In the genomic region with DNA sequence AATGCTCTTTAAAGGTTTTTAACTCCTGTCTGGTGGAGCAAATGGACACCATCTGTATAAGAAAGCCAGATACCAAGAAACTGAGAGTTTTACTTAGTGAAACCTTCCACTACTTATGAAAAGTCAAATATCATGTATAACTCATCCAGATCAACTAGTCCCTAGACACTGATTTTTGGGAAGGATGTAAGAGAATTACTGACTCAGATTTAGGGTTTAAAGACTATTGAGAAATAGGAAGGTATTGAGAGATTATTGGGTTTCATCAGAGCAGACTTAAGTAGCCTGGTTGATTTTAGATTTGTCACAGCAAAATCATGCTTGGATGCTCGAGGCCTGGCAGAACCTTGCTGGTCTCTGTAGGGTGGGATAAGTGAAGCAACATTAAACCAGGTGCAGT, we compare ENCODE assay signal across 15 cellular contexts. TPM values are rescaled to one million over a fixed set of nuclear protein-coding genes. Genes with fewer than 3 reads are reported as not detected.
DNase-seq lines count a peak whose midpoint lies in the region; ATAC-seq and TF ChIP-seq lines count a peak whose summit lies in the region.
"Had no signal": no experiment of that assay in that cellular context is flagged by ENCODE, and none has a peak within 500 bp of the region (broad histone marks: within the 10 kb centered on the region; RNA-seq: fewer than 3 reads in every experiment).

No MANE protein-coding gene starts in this region.

- peaks cover 46% of the 10 kb centered on the region for H3K4me1 ChIP-seq in CD8-positive, alpha-beta T cell (ENCODE audit: insufficient read depth, low read length)

- ATAC-seq in CD8-positive, alpha-beta T cell: no peak
- ATAC-seq in GM21786 (IDR thresholded peaks at IDR 0.05; ENCODE audit: unreplicated experiment) (no peak), GM18873 (IDR thresholded peaks at IDR 0.05; ENCODE audit: low FRiP score, unreplicated experiment) (no peak)
- ATAC-seq: SK-N-SH treated with all-trans-retinoic acid at 6 μM for 48 hours had no signal

- no peaks in the 10 kb centered on the region for H3K36me3 ChIP-seq in CD8-positive, alpha-beta T cell (ENCODE audit: insufficient read depth, low read length)

- no peak overlapping the region for H3K27ac ChIP-seq in CD8-positive, alpha-beta T cell (ENCODE audit: low read depth, low read length)
- H3K27ac ChIP-seq: HL-60, KMS-11, tibial artery had no signal

- no peak overlapping the region for H3K4me3 ChIP-seq in AG10803 (ENCODE audit: low read length)
- H3K4me3 ChIP-seq in CD8-positive, alpha-beta T cell (ENCODE audit: low read depth, low read length): no peak overlapping the region
- H3K4me3 ChIP-seq: tibial artery had no signal

- peaks cover 38% of the 10 kb centered on the region for H3K36me3 Mint-ChIP-seq in CD8-positive, alpha-beta T cell
- peaks cover 38% of the 10 kb centered on the region for H3K36me3 Mint-ChIP-seq in activated naive CD8-positive, alpha-beta T cell treated with anti-CD3 and anti-CD28 coated beads for 36 hours
- H3K36me3 Mint-ChIP-seq in mesothelial cell of epicardium: peaks cover 11% of the 10 kb centered on the region

- H3K4me1 Mint-ChIP-seq in CD8-positive, alpha-beta T cell (ENCODE audit: low read depth): peaks cover 63% of the 10 kb centered on the region
- peaks cover 37% of the 10 kb centered on the region for H3K4me1 Mint-ChIP-seq in activated naive CD8-positive, alpha-beta T cell treated with anti-CD3 and anti-CD28 coated beads for 36 hours
- H3K4me1 Mint-ChIP-seq in mesothelial cell of epicardium: peaks cover 51% of the 10 kb centered on the region

- DNase-seq in AG10803 (ENCODE audit: low read depth): peak; percentile 28
- DNase-seq in CD8-positive, alpha-beta T cell: no peak
- DNase-seq in activated naive CD8-positive, alpha-beta T cell treated with anti-CD3 and anti-CD28 coated beads for 36 hours: no peak
- DNase-seq in mesothelial cell of epicardium (ENCODE audit: low spot score in 2 of 2, unreplicated experiment in 2 of 2): no peak
- no peak for DNase-seq in D341Med (ENCODE audit: low spot score)
- no peak for DNase-seq in mucosa of gallbladder (ENCODE audit: low spot score)
- DNase-seq: BE2C, NCI-H1694 treated with DMSO at 0.1 percent for 48 hours, NCI-H524, tibial artery had no signal

- H3K27me3 Mint-ChIP-seq in CD8-positive, alpha-beta T cell (ENCODE audit: low read depth): no peaks in the 10 kb centered on the region
- H3K27me3 Mint-ChIP-seq in activated naive CD8-positive, alpha-beta T cell treated with anti-CD3 and anti-CD28 coated beads for 36 hours: no peaks in the 10 kb centered on the region
- H3K27me3 Mint-ChIP-seq in mesothelial cell of epicardium (ENCODE audit: low read depth): no peaks in the 10 kb centered on the region

- TF ChIP-seq CTCF in AG10803 (conservative IDR thresholded peaks at IDR 0.05; ENCODE audit: low read length) (no peak), mesothelial cell of epicardium (IDR thresholded peaks at IDR 0.05; ENCODE audit: unreplicated experiment) (no peak)
- TF ChIP-seq CTCF in CD8-positive, alpha-beta T cell (IDR thresholded peaks at IDR 0.05): no peak

- POLR2A ChIA-PET in CD8-positive, alpha-beta T cell (lab: Charles Lee): no interaction called here

- intact Hi-C loops in CD8-positive, alpha-beta T cell (cut with DNase I, micrococcal nuclease): loop anchor here in 1 of 2 experiments (5.0 kb wide), 1 partner anchor 1069 kb away; no protein-coding TSS in a partner anchor

- no peaks in the 10 kb centered on the region for H3K9me3 ChIP-seq in CD8-positive, alpha-beta T cell (ENCODE audit: low read length)
- H3K9me3 ChIP-seq: BE2C, tibial artery had no signal

- no peaks in the 10 kb centered on the region for H3K9me3 Mint-ChIP-seq in CD8-positive, alpha-beta T cell
- no peaks in the 10 kb centered on the region for H3K9me3 Mint-ChIP-seq in activated naive CD8-positive, alpha-beta T cell treated with anti-CD3 and anti-CD28 coated beads for 36 hours
- H3K9me3 Mint-ChIP-seq in mesothelial cell of epicardium: no peaks in the 10 kb centered on the region

- CTCF ChIA-PET in CD8-positive, alpha-beta T cell (lab: Charles Lee): no interaction called here

- peak overlapping the region; percentile 27 for H3K4me3 Mint-ChIP-seq in CD8-positive, alpha-beta T cell
- H3K4me3 Mint-ChIP-seq in activated naive CD8-positive, alpha-beta T cell treated with anti-CD3 and anti-CD28 coated beads for 36 hours: peak overlapping the region; percentile 51
- H3K4me3 Mint-ChIP-seq in mesothelial cell of epicardium: peak overlapping the region; percentile 15

- H3K27ac Mint-ChIP-seq in CD8-positive, alpha-beta T cell: peak overlapping the region; percentile 72
- H3K27ac Mint-ChIP-seq in activated naive CD8-positive, alpha-beta T cell treated with anti-CD3 and anti-CD28 coated beads for 36 hours: no peak overlapping the region
- peak overlapping the region; percentile 10 for H3K27ac Mint-ChIP-seq in mesothelial cell of epicardium

- no peaks in the 10 kb centered on the region for H3K27me3 ChIP-seq in CD8-positive, alpha-beta T cell (ENCODE audit: insufficient read depth, low read length)
- H3K27me3 ChIP-seq: BE2C, tibial artery had no signal

RNA-seq across cellular contexts. Expression of a gene that starts 3.1 kb away (rescaled TPM):
- total RNA-seq in CD8-positive, alpha-beta T cell: 10 to 100 TPM; 26.0 to 28.2 TPM
- 10 to 100 TPM; 27.9 to 29.5 TPM for total RNA-seq in activated naive CD8-positive, alpha-beta T cell treated with anti-CD3 and anti-CD28 coated beads for 36 hours
- 23.3 to 23.9 TPM (median 23.8 TPM) in 3 replicates for total RNA-seq in mesothelial cell of epicardium
- 22.6 TPM for total RNA-seq in mucosa of gallbladder
